In the genomic region with DNA sequence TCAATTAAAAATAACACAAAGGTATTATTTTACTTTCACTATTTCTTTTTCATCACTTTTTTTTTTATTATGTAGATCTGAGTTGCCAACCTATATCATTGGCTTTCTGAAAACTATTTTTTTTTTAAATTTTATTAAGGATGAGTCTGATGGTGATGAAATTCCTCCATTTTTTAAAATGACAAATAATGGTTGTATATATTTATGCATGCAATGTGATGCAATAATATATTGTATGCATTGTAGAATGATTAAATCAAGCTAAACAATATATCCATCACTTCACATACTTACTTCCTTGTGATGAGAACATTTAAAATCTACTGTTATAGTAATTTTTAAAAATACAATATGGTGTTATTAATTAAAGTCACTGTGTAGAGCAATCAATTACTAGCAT, we compare ENCODE assay signal across 35 cellular contexts.
"Had no signal": no experiment of that assay in that cellular context is flagged by ENCODE, and none has a peak within 500 bp of the region (broad histone marks: within the 10 kb centered on the region; RNA-seq: fewer than 3 reads in every experiment).

No MANE protein-coding gene starts in this region.

- H3K4me3 ChIP-seq: MG63 had no signal

- DNase-seq: Karpas-422, Kasumi-1, MG63, MM.1S, MV-4-11, NCI-H1048, NCI-H1092, NCI-H1092 treated with DMSO at 0.1 percent for 48 hours, NCI-H1105, NCI-H1105 treated with DMSO at 0.1 percent for 48 hours, NCI-H1417, NCI-H1417 treated with DMSO at 0.1 percent for 48 hours, NCI-H1436, NCI-H1436 treated with DMSO at 0.1 percent for 48 hours, NCI-H146, NCI-H1694, NCI-H1694 treated with DMSO at 0.1 percent for 48 hours, NCI-H187, NCI-H187 treated with DMSO at 0.1 percent for 48 hours, NCI-H1930, NCI-H2029, NCI-H2029 treated with DMSO at 0.1 percent for 48 hours, NCI-H2081, NCI-H2081 treated with DMSO at 0.1 percent for 48 hours, NCI-H2107, NCI-H2171, NCI-H2171 treated with DMSO at 0.1 percent for 48 hours, NCI-H2227 treated with DMSO at 0.1 percent for 48 hours, NCI-H226, NCI-H345, NCI-H446, NCI-H446 treated with DMSO at 0.1 percent for 48 hours, NCI-H510A, NCI-H510A treated with DMSO at 0.1 percent for 48 hours, NCI-H524 had no signal

- H3K27me3 ChIP-seq: MG63 had no signal

- H3K36me3 ChIP-seq: MG63 had no signal

- H3K9me3 ChIP-seq: MG63 had no signal
